ENCODE assay signal across 1 cellular context in genomic region chr4:169070895-169071218, GRCh38.
TF ChIP-seq lines count a peak whose summit lies in the region.

No MANE protein-coding gene starts in this region.

TF ChIP-seq in HepG2, 621 proteins besides CTCF, POLR2A, EP300 and RAD21 (continued from another document and continues in another):
- TF ChIP-seq ARHGAP35 (CRISPR knock-in tag; IDR thresholded peaks at IDR 0.05; ENCODE audit: borderline replicate concordance) (no peak), ZFYVE20 (CRISPR knock-in tag; IDR thresholded peaks at IDR 0.05; ENCODE audit: borderline replicate concordance, low read depth) (no peak), SETDB1 (CRISPR knock-in tag; IDR thresholded peaks at IDR 0.05; ENCODE audit: borderline replicate concordance) (peak; percentile 39; the same call in 1 of the 2 replicates), HNRNPL (IDR thresholded peaks at IDR 0.05; ENCODE audit: low read depth, low read length) (no peak), NFAT5 (CRISPR knock-in tag; IDR thresholded peaks at IDR 0.05) (no peak), CAMTA2 (CRISPR knock-in tag; IDR thresholded peaks at IDR 0.05; ENCODE audit: borderline replicate concordance) (no peak), GATAD2A (CRISPR knock-in tag; IDR thresholded peaks at IDR 0.05) (peak; percentile 62; the same call in 1 of the 2 replicates), FLYWCH1 (CRISPR knock-in tag; IDR thresholded peaks at IDR 0.05) (no peak), PITX1 (CRISPR knock-in tag; IDR thresholded peaks at IDR 0.05) (no peak), ZNF792 (CRISPR knock-in tag; IDR thresholded peaks at IDR 0.05) (peak; percentile 59; the same call in 1 of the 2 replicates), TBX3 (IDR thresholded peaks at IDR 0.05; ENCODE audit: borderline replicate concordance) (no peak; the same call in 1 of the 2 replicates), ELF1 (CRISPR knock-in tag; IDR thresholded peaks at IDR 0.05) (0 out of 2 replicates have a peak, but pooled peaks have one; percentile 45), ZNF232 (CRISPR knock-in tag; IDR thresholded peaks at IDR 0.05; ENCODE audit: borderline replicate concordance) (no peak), JDP2 (CRISPR knock-in tag; IDR thresholded peaks at IDR 0.05; ENCODE audit: borderline replicate concordance) (no peak), ZNF7 (CRISPR knock-in tag; IDR thresholded peaks at IDR 0.05) (0 out of 2 replicates have a peak, but pooled peaks have one; percentile 6), KMT2B (CRISPR knock-in tag; IDR thresholded peaks at IDR 0.05) (peak; percentile 60), NONO (IDR thresholded peaks at IDR 0.05) (no peak), NONO (CRISPR knock-in tag; conservative IDR thresholded peaks at IDR 0.05) (no peak), ZNF160 (CRISPR knock-in tag; IDR thresholded peaks at IDR 0.05) (no peak), AKAP8 (CRISPR knock-in tag; IDR thresholded peaks at IDR 0.05) (no peak), IRF2 (CRISPR knock-in tag; IDR thresholded peaks at IDR 0.05) (peak; percentile 73), FOXO1 (CRISPR knock-in tag; IDR thresholded peaks at IDR 0.05) (peak; percentile 78), ZSCAN22 (CRISPR knock-in tag; IDR thresholded peaks at IDR 0.05) (no peak), NFIB (CRISPR knock-in tag; IDR thresholded peaks at IDR 0.05; ENCODE audit: borderline replicate concordance) (no peak), ZZZ3 (CRISPR knock-in tag; IDR thresholded peaks at IDR 0.05; ENCODE audit: borderline replicate concordance) (no peak), DMAP1 (CRISPR knock-in tag; IDR thresholded peaks at IDR 0.05) (peak; percentile 63)
- TF ChIP-seq, protein P1, sequence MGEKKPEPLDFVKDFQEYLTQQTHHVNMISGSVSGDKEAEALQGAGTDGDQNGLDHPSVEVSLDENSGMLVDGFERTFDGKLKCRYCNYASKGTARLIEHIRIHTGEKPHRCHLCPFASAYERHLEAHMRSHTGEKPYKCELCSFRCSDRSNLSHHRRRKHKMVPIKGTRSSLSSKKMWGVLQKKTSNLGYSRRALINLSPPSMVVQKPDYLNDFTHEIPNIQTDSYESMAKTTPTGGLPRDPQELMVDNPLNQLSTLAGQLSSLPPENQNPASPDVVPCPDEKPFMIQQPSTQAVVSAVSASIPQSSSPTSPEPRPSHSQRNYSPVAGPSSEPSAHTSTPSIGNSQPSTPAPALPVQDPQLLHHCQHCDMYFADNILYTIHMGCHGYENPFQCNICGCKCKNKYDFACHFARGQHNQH (CRISPR knock-in tag; IDR thresholded peaks at IDR 0.05) = peak; percentile 77
- TF ChIP-seq, protein P2, sequence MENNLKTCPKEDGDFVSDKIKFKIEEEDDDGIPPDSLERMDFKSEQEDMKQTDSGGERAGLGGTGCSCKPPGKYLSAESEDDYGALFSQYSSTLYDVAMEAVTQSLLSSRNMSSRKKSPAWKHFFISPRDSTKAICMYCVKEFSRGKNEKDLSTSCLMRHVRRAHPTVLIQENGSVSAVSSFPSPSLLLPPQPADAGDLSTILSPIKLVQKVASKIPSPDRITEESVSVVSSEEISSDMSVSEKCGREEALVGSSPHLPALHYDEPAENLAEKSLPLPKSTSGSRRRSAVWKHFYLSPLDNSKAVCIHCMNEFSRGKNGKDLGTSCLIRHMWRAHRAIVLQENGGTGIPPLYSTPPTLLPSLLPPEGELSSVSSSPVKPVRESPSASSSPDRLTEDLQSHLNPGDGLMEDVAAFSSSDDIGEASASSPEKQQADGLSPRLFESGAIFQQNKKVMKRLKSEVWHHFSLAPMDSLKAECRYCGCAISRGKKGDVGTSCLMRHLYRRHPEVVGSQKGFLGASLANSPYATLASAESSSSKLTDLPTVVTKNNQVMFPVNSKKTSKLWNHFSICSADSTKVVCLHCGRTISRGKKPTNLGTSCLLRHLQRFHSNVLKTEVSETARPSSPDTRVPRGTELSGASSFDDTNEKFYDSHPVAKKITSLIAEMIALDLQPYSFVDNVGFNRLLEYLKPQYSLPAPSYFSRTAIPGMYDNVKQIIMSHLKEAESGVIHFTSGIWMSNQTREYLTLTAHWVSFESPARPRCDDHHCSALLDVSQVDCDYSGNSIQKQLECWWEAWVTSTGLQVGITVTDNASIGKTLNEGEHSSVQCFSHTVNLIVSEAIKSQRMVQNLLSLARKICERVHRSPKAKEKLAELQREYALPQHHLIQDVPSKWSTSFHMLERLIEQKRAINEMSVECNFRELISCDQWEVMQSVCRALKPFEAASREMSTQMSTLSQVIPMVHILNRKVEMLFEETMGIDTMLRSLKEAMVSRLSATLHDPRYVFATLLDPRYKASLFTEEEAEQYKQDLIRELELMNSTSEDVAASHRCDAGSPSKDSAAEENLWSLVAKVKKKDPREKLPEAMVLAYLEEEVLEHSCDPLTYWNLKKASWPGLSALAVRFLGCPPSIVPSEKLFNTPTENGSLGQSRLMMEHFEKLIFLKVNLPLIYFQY (CRISPR knock-in tag; IDR thresholded peaks at IDR 0.05; ENCODE audit: borderline replicate concordance) = 0 out of 2 replicates have a peak, but pooled peaks have one; percentile 58
- TF ChIP-seq, protein P3, sequence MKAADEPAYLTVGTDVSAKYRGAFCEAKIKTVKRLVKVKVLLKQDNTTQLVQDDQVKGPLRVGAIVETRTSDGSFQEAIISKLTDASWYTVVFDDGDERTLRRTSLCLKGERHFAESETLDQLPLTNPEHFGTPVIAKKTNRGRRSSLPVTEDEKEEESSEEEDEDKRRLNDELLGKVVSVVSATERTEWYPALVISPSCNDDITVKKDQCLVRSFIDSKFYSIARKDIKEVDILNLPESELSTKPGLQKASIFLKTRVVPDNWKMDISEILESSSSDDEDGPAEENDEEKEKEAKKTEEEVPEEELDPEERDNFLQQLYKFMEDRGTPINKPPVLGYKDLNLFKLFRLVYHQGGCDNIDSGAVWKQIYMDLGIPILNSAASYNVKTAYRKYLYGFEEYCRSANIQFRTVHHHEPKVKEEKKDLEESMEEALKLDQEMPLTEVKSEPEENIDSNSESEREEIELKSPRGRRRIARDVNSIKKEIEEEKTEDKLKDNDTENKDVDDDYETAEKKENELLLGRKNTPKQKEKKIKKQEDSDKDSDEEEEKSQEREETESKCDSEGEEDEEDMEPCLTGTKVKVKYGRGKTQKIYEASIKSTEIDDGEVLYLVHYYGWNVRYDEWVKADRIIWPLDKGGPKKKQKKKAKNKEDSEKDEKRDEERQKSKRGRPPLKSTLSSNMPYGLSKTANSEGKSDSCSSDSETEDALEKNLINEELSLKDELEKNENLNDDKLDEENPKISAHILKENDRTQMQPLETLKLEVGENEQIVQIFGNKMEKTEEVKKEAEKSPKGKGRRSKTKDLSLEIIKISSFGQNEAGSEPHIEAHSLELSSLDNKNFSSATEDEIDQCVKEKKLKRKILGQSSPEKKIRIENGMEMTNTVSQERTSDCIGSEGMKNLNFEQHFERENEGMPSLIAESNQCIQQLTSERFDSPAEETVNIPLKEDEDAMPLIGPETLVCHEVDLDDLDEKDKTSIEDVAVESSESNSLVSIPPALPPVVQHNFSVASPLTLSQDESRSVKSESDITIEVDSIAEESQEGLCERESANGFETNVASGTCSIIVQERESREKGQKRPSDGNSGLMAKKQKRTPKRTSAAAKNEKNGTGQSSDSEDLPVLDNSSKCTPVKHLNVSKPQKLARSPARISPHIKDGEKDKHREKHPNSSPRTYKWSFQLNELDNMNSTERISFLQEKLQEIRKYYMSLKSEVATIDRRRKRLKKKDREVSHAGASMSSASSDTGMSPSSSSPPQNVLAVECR (CRISPR knock-in tag; IDR thresholded peaks at IDR 0.05; ENCODE audit: borderline replicate concordance) = peak; percentile 33; the same call in 1 of the 2 replicates
- TF ChIP-seq, protein P4, sequence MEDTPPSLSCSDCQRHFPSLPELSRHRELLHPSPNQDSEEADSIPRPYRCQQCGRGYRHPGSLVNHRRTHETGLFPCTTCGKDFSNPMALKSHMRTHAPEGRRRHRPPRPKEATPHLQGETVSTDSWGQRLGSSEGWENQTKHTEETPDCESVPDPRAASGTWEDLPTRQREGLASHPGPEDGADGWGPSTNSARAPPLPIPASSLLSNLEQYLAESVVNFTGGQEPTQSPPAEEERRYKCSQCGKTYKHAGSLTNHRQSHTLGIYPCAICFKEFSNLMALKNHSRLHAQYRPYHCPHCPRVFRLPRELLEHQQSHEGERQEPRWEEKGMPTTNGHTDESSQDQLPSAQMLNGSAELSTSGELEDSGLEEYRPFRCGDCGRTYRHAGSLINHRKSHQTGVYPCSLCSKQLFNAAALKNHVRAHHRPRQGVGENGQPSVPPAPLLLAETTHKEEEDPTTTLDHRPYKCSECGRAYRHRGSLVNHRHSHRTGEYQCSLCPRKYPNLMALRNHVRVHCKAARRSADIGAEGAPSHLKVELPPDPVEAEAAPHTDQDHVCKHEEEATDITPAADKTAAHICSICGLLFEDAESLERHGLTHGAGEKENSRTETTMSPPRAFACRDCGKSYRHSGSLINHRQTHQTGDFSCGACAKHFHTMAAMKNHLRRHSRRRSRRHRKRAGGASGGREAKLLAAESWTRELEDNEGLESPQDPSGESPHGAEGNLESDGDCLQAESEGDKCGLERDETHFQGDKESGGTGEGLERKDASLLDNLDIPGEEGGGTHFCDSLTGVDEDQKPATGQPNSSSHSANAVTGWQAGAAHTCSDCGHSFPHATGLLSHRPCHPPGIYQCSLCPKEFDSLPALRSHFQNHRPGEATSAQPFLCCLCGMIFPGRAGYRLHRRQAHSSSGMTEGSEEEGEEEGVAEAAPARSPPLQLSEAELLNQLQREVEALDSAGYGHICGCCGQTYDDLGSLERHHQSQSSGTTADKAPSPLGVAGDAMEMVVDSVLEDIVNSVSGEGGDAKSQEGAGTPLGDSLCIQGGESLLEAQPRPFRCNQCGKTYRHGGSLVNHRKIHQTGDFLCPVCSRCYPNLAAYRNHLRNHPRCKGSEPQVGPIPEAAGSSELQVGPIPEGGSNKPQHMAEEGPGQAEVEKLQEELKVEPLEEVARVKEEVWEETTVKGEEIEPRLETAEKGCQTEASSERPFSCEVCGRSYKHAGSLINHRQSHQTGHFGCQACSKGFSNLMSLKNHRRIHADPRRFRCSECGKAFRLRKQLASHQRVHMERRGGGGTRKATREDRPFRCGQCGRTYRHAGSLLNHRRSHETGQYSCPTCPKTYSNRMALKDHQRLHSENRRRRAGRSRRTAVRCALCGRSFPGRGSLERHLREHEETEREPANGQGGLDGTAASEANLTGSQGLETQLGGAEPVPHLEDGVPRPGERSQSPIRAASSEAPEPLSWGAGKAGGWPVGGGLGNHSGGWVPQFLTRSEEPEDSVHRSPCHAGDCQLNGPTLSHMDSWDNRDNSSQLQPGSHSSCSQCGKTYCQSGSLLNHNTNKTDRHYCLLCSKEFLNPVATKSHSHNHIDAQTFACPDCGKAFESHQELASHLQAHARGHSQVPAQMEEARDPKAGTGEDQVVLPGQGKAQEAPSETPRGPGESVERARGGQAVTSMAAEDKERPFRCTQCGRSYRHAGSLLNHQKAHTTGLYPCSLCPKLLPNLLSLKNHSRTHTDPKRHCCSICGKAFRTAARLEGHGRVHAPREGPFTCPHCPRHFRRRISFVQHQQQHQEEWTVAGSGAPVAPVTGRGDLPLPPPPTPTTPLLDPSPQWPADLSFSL (CRISPR knock-in tag; IDR thresholded peaks at IDR 0.05) = no peak
- TF ChIP-seq, protein P5, sequence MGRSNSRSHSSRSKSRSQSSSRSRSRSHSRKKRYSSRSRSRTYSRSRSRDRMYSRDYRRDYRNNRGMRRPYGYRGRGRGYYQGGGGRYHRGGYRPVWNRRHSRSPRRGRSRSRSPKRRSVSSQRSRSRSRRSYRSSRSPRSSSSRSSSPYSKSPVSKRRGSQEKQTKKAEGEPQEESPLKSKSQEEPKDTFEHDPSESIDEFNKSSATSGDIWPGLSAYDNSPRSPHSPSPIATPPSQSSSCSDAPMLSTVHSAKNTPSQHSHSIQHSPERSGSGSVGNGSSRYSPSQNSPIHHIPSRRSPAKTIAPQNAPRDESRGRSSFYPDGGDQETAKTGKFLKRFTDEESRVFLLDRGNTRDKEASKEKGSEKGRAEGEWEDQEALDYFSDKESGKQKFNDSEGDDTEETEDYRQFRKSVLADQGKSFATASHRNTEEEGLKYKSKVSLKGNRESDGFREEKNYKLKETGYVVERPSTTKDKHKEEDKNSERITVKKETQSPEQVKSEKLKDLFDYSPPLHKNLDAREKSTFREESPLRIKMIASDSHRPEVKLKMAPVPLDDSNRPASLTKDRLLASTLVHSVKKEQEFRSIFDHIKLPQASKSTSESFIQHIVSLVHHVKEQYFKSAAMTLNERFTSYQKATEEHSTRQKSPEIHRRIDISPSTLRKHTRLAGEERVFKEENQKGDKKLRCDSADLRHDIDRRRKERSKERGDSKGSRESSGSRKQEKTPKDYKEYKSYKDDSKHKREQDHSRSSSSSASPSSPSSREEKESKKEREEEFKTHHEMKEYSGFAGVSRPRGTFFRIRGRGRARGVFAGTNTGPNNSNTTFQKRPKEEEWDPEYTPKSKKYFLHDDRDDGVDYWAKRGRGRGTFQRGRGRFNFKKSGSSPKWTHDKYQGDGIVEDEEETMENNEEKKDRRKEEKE (IDR thresholded peaks at IDR 0.05) = no peak
